In the genomic region with DNA sequence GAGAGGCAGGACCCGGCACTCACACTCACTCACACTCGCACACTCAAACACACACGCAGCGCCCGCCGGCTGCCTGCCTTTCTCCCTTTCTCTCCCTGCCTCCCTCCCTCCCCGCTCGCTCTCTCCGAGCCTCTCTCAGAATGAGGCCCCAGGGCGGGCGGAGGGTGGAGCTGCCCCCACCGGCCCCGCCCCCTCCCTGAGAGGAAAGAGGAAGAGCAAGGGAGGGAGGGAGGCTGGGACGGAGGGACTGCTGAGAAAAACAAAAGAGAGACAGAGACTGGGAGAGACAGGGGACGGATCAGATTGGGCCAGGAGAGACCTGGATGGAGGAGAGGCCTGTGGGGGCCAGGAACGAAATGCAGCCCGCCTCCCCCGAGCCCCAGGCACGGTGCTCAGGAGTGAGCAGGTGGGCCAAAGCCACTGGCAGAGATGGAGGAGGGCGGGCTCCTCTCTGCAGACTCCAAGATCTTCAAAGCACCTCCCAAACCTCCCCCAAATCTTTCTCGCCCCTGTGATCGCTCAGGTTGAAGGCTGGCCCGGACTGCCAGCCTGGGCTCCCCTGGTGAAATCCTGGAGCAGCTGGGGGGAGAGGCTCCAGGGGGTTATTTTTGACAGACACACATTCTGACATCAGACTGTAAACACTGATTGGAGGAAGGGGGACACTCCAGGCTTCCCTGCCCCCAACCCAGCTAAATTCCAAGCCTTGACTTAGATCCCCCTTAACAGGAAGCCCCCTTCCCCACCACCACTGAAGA, we compare ENCODE assay signal across 8 cellular contexts. TPM values are rescaled to one million over a fixed set of nuclear protein-coding genes. Genes with fewer than 3 reads are reported as not detected.
DNase-seq lines count a peak whose midpoint lies in the region; ATAC-seq and TF ChIP-seq lines count a peak whose summit lies in the region.

No MANE protein-coding gene starts in this region.

- peak overlapping the region; percentile 98 for H3K27ac Mint-ChIP-seq in activated CD4-positive, alpha-beta T cell treated with anti-CD3 and anti-CD28 coated beads, Interleukin-2, amount 10 ng/mL, durations not matched to agents 24 days and 14 days

- peak overlapping the region; percentile 52 for H3K27ac ChIP-seq in AG04450 (ENCODE audit: low read depth, low read length)
- peak overlapping the region; percentile 76 to 87 for H3K27ac ChIP-seq in coronary artery
- peak overlapping the region; percentile 80 to 93 for H3K27ac ChIP-seq in left lung

- H3K27me3 ChIP-seq in AG04450 (ENCODE audit: control insufficient read depth, insufficient read depth, low read length) (no peaks in the 10 kb centered on the region), left lung (no peaks in the 10 kb centered on the region)

- H3K36me3 Mint-ChIP-seq in activated CD4-positive, alpha-beta T cell treated with anti-CD3 and anti-CD28 coated beads, Interleukin-2, amount 10 ng/mL, durations not matched to agents 24 days and 14 days (ENCODE audit: low read depth), result peaks cover 28% of the 10 kb centered on the region

- no peaks in the 10 kb centered on the region for H3K27me3 Mint-ChIP-seq in activated CD4-positive, alpha-beta T cell treated with anti-CD3 and anti-CD28 coated beads, Interleukin-2, amount 10 ng/mL, durations not matched to agents 24 days and 14 days

- POLR2A ChIA-PET in AG04450 (lab: Yijun Ruan, JAX), result interaction anchor here (0.5 to 2.6 kb wide), 9 partner anchors 9 to 669 kb away, joined by 3 to 14 read pairs (median 4); partner anchors contain the start of genes NOLC1 and OGA

- CTCF ChIA-PET in AG04450 (lab: Charles Lee), result interaction anchor here (0.6 to 1.1 kb wide), 3 partner anchors 12 to 338 kb away, joined by 4 to 5 read pairs (median 5); no protein-coding TSS in a partner anchor

- peaks cover 53% of the 10 kb centered on the region for H3K4me1 Mint-ChIP-seq in activated CD4-positive, alpha-beta T cell treated with anti-CD3 and anti-CD28 coated beads, Interleukin-2, amount 10 ng/mL, durations not matched to agents 24 days and 14 days

- peak overlapping the region; percentile 94 for H3K4me3 Mint-ChIP-seq in activated CD4-positive, alpha-beta T cell treated with anti-CD3 and anti-CD28 coated beads, Interleukin-2, amount 10 ng/mL, durations not matched to agents 24 days and 14 days

- intact Hi-C loops in activated CD4-positive, alpha-beta T cell treated with anti-CD3 and anti-CD28 coated beads, Interleukin-2, amount 10 ng/mL, durations not matched to agents 24 days and 14 days (cut with micrococcal nuclease), result loop anchor here (1.0 to 5.0 kb wide), 3 partner anchors 17 to 273 kb away; partner anchors contain the start of genes ARMH3 and KCNIP2
- intact Hi-C loops in left lung (cut with DNase I), result no loop called here

- H3K4me3 ChIP-seq in AG04450 (ENCODE audit: low read depth, low read length), result peak overlapping the region; percentile 89
- peak overlapping the region; percentile 84 for H3K4me3 ChIP-seq in coronary artery
- peak overlapping the region; percentile 76 to 90 for H3K4me3 ChIP-seq in left lung

- H3K9me3 ChIP-seq in AG04450 (ENCODE audit: control insufficient read depth, insufficient read depth, low read length) (no peaks in the 10 kb centered on the region), left lung (no peaks in the 10 kb centered on the region)

- TF ChIP-seq CTCF in AG04450 (IDR thresholded peaks at IDR 0.05; ENCODE audit: low read depth, low read length), result no peak
- TF ChIP-seq CTCF in coronary artery (IDR thresholded peaks at IDR 0.05), result no peak
- TF ChIP-seq CTCF in left lung (IDR thresholded peaks at IDR 0.05), result no peak

- H3K4me1 ChIP-seq in left lung, result peaks cover 56 to 66% of the 10 kb centered on the region in 2 donors

- H3K36me3 ChIP-seq in left lung, result peaks cover 0 to 14% of the 10 kb centered on the region in 2 donors

- ATAC-seq in GM18861 (IDR thresholded peaks at IDR 0.05; ENCODE audit: unreplicated experiment), result peak; percentile 38
- ATAC-seq in HG03103 (IDR thresholded peaks at IDR 0.05; ENCODE audit: low read depth, unreplicated experiment), result peak; percentile 61
- ATAC-seq in left lung, result peak; percentile 85

- no peaks in the 10 kb centered on the region for H3K9me3 Mint-ChIP-seq in activated CD4-positive, alpha-beta T cell treated with anti-CD3 and anti-CD28 coated beads, Interleukin-2, amount 10 ng/mL, durations not matched to agents 24 days and 14 days

- DNase-seq in AG04450 (ENCODE audit: low read depth, low spot score) (no peak), NCI-H446 (lab: John Stamatoyannopoulos, UW) (peak; percentile 20 to 66), coronary artery (ENCODE audit: low spot score) (peak; percentile 89), left lung (peak; percentile 94 to 99)
- DNase-seq in activated CD4-positive, alpha-beta T cell treated with anti-CD3 and anti-CD28 coated beads, Interleukin-2, amount 10 ng/mL, durations not matched to agents 24 days and 14 days, result peak; percentile 94
- DNase-seq in stimulated activated CD4-positive, alpha-beta T cell treated with anti-CD3 and anti-CD28 coated beads, Interleukin-2, amount 100 ng/mL, for 48 hours, result peak; percentile 82 to 85

RNA-seq across cellular contexts. Expression of gene LDB1, which starts 5.1 kb away (rescaled TPM):
- 95.7 and 106 TPM in 2 replicates for polyA plus RNA-seq in AG04450 (2011; rRNA removed)
- 163 and 199 TPM in 2 replicates for polyA minus RNA-seq in AG04450 (2011; rRNA and poly(A)+ RNA removed)
- total RNA-seq in activated CD4-positive, alpha-beta T cell treated with anti-CD3 and anti-CD28 coated beads, Interleukin-2, amount 10 ng/mL, durations not matched to agents 24 days and 14 days, result 76.4 and 78.2 TPM in 2 replicates
- total RNA-seq in left lung, result 10 to 100 TPM; 40.3 to 51.0 TPM

RNA-seq across cellular contexts. Expression of gene PPRC1, which starts 17.8 kb away (rescaled TPM):
- polyA plus RNA-seq in AG04450 (2011; rRNA removed), result 14.1 and 18.5 TPM in 2 replicates
- polyA minus RNA-seq in AG04450 (2011; rRNA and poly(A)+ RNA removed), result 31.1 and 37.4 TPM in 2 replicates
- 111 and 113 TPM in 2 replicates for total RNA-seq in activated CD4-positive, alpha-beta T cell treated with anti-CD3 and anti-CD28 coated beads, Interleukin-2, amount 10 ng/mL, durations not matched to agents 24 days and 14 days
- total RNA-seq in left lung, result 10 to 100 TPM; 27.8 to 41.8 TPM

RNA-seq across cellular contexts. Expression of gene NOLC1, which starts 37.1 kb away (rescaled TPM):
- 60.9 and 80.8 TPM in 2 replicates for polyA plus RNA-seq in AG04450 (2011; rRNA removed)
- polyA minus RNA-seq in AG04450 (2011; rRNA and poly(A)+ RNA removed), result 46.1 and 47.3 TPM in 2 replicates
- total RNA-seq in activated CD4-positive, alpha-beta T cell treated with anti-CD3 and anti-CD28 coated beads, Interleukin-2, amount 10 ng/mL, durations not matched to agents 24 days and 14 days, result 268 and 281 TPM in 2 replicates
- total RNA-seq in left lung, result 10 to 100 TPM; 34.1 to 55.3 TPM

RNA-seq across cellular contexts. Expression of gene HPS6, which starts 49.9 kb away (rescaled TPM):
- polyA plus RNA-seq in AG04450 (2011; rRNA removed), result 6.4 and 9.0 TPM in 2 replicates
- polyA minus RNA-seq in AG04450 (2011; rRNA and poly(A)+ RNA removed), result 12.9 and 19.3 TPM in 2 replicates
- total RNA-seq in activated CD4-positive, alpha-beta T cell treated with anti-CD3 and anti-CD28 coated beads, Interleukin-2, amount 10 ng/mL, durations not matched to agents 24 days and 14 days, result 22.7 and 25.8 TPM in 2 replicates
- total RNA-seq in left lung, result 10 to 100 TPM; 19.1 to 21.0 TPM

RNA-seq across cellular contexts. Expression of gene ARMH3, which starts 59.1 kb away (rescaled TPM):
- 19.5 and 19.8 TPM in 2 replicates for polyA plus RNA-seq in AG04450 (2011; rRNA removed)
- polyA minus RNA-seq in AG04450 (2011; rRNA and poly(A)+ RNA removed), result 17.0 and 17.1 TPM in 2 replicates
- total RNA-seq in activated CD4-positive, alpha-beta T cell treated with anti-CD3 and anti-CD28 coated beads, Interleukin-2, amount 10 ng/mL, durations not matched to agents 24 days and 14 days, result 20.9 and 23.2 TPM in 2 replicates
- total RNA-seq in left lung, result 10 to 100 TPM; 24.0 to 26.2 TPM
